In the genomic region with DNA sequence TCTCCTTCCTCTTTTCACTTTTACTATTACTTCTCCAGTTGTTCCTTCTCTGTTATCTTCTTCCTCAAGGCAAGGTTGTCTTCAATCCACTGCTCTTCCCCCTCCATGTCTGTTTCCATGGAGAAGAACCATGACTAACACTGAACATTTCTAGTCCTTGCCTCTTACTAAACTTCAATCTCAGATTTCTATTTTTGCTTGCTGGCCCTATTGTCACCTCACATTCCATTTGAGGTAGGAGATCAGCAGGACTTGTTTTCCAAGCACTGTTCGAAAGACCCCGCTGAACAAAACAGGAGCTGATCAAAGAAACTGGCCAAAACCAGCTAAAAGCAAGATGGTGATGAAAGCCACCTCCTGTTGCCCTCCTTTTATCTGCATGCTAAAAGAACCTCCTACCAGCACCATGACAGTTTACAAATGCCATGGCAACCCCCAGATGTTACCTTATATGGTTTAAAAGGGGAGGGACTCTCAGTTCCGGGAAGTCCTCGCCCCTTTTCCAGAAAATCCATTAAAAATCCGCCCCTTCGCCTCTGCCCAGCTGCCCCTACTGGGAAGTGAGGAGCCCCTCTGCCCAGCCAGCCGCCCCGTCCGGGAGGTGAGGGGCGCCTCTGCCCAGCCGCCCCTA, we compare ENCODE assay signal across 10 cellular contexts. TPM values are rescaled to one million over a fixed set of nuclear protein-coding genes. Genes with fewer than 3 reads are reported as not detected.
A peak's percentile ranks its signal among the peaks of the same experiment; 100 is the strongest.
DNase-seq lines count a peak whose midpoint lies in the region; ATAC-seq, FAIRE-seq and TF ChIP-seq lines count a peak whose summit lies in the region.
"Had no signal": no experiment of that assay in that cellular context is flagged by ENCODE, and none has a peak within 500 bp of the region (broad histone marks: within the 10 kb centered on the region; RNA-seq: fewer than 3 reads in every experiment).

No MANE protein-coding gene starts in this region.

- FAIRE-seq in RCC 7860 (lab: Jason Lieb, UNC), result no peak
- FAIRE-seq: G401.6 had no signal

- peaks cover 0 to 3% of the 10 kb centered on the region in 2 donors for H3K36me3 ChIP-seq in gastroesophageal sphincter

- H3K4me1 Mint-ChIP-seq in activated B cell treated with CpG ODN at 0.5 μM for 24 hours, result peaks cover 25% of the 10 kb centered on the region

- WGBS in gastroesophageal sphincter (ENCODE audit: low coverage in 1 of 2), 2 donors, result 80 to 100% methylated on average over 1 of the region's 11 CpGs

- H3K27ac Mint-ChIP-seq in activated B cell treated with CpG ODN at 0.5 μM for 24 hours, result peak overlapping the region; percentile 20

- H3K27me3 ChIP-seq in gastroesophageal sphincter, result no peaks in the 10 kb centered on the region

- DNase-seq in AG08395 (ENCODE audit: low spot score), result peak; percentile 51
- peak; percentile 32 for DNase-seq in HCEC 1CT
- DNase-seq in activated B cell treated with CpG ODN at 0.5 μM for 24 hours, result no peak
- DNase-seq in iPS-NIHi11 (ENCODE audit: low spot score), result peak; percentile 37
- DNase-seq in RCC 7860 (ENCODE audit: low spot score), result no peak

- H3K27ac ChIP-seq in gastroesophageal sphincter, result no peak overlapping the region
- H3K27ac ChIP-seq: VCaP had no signal

- POLR2A ChIA-PET in activated B cell treated with CpG ODN at 0.5 μM for 24 hours (lab: Charles Lee), result no interaction called here

- ATAC-seq in activated B cell treated with CpG ODN at 0.5 μM for 24 hours (ENCODE audit: low read depth) (no peak), gastroesophageal sphincter (no peak), HG02678 (IDR thresholded peaks at IDR 0.05; ENCODE audit: unreplicated experiment) (no peak), GM19395 (IDR thresholded peaks at IDR 0.05; ENCODE audit: unreplicated experiment) (no peak)

- TF ChIP-seq POLR2A in gastroesophageal sphincter (IDR thresholded peaks at IDR 0.05), result no peak

- intact Hi-C loops in activated B cell treated with CpG ODN at 0.5 μM for 24 hours (cut with micrococcal nuclease), result no loop called here

- peaks cover 30% of the 10 kb centered on the region for H3K36me3 Mint-ChIP-seq in activated B cell treated with CpG ODN at 0.5 μM for 24 hours (ENCODE audit: low read depth)

- H3K9me3 ChIP-seq in gastroesophageal sphincter, result no peaks in the 10 kb centered on the region

- H3K4me3 Mint-ChIP-seq in activated B cell treated with CpG ODN at 0.5 μM for 24 hours, result peak overlapping the region; percentile 47

- H3K9me3 Mint-ChIP-seq in activated B cell treated with CpG ODN at 0.5 μM for 24 hours, result no peaks in the 10 kb centered on the region

- H3K4me3 ChIP-seq in gastroesophageal sphincter, result no peak overlapping the region

- peaks cover 0 to 5% (median 0%) of the 10 kb centered on the region in 3 donors for H3K4me1 ChIP-seq in gastroesophageal sphincter

- CTCF ChIA-PET in activated B cell treated with CpG ODN at 0.5 μM for 24 hours (lab: Charles Lee), result no interaction called here

- no peaks in the 10 kb centered on the region for H3K27me3 Mint-ChIP-seq in activated B cell treated with CpG ODN at 0.5 μM for 24 hours

- TF ChIP-seq CTCF in activated B cell treated with CpG ODN at 0.5 μM for 24 hours (IDR thresholded peaks at IDR 0.05) (no peak), gastroesophageal sphincter (IDR thresholded peaks at IDR 0.05) (no peak)

- TF ChIP-seq EP300 in gastroesophageal sphincter (IDR thresholded peaks at IDR 0.05), result no peak

RNA-seq across cellular contexts. Expression of a gene that starts 22.6 kb away (rescaled TPM):
- total RNA-seq in activated B cell treated with CpG ODN at 0.5 μM for 24 hours (81.8 and 89.5 TPM in 2 replicates), gastroesophageal sphincter (10 to 100 TPM; 16.6 to 55.1 (median 35.9) TPM)

RNA-seq across cellular contexts. Expression of a gene that starts 25.0 kb away (rescaled TPM):
- total RNA-seq in activated B cell treated with CpG ODN at 0.5 μM for 24 hours (3.3 and 3.7 TPM in 2 replicates), gastroesophageal sphincter (10 to 100 TPM; 10.4 to 25.7 (median 19.7) TPM)

Comparison
In these comparisons a context has a peak if more than half of its experiments do, and no peak if none do; other contexts are left out.
1. DNase-seq: peak in AG08395 (single experiment), HCEC 1CT (single experiment) and iPS-NIHi11 (single experiment); none in activated B cell treated with CpG ODN at 0.5 μM for 24 hours (single experiment) and RCC 7860 (single experiment).